Comparison of ENCODE assay signal across 10 cellular contexts in the genomic region with DNA sequence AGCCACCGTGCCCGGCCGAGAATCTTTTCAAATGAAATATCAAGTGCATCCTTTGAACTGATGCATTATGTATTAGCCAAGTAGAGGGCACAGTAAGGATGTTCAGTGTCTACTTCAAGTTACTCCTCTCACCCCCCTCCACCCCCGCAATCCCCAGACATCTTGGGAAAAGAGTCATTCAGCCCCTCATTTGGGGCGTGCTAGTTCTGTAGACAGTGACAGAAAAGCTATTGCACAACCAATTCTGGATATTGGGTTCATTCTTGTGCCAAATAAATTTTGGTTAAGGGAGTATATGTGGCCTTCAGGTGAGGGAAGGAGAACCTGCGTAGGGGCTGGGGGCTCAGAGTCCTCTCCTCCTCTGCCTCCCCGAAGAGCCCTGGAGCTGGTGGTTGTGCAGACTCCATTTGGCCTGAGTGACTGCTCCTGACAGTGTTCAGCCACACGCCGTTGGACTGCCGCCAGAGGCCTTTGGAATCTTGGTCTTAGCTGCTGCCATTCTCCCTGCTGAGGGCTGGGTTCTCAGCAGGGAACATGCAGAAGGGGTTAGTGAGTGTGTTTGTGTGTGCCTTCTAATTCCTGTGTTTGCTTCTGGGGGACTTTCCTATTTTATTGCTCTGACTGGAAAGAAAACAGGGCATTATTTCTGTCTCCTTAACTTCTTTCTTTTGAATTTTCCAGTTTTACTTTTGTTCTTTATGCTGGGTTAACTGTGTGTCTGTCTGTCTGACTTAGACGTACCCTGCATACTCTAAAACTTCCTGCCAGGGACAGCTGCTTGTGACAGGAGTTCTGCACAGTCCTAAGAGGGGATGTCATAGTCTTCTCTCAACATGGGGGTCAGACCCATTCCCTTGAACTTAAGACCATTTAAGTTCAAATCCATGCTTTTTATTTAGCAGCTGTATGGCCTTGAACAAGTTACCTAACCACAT. TPM values are rescaled to one million over a fixed set of nuclear protein-coding genes. Genes with fewer than 3 reads are reported as not detected.
DNase-seq lines count a peak whose midpoint lies in the region; ATAC-seq and TF ChIP-seq lines count a peak whose summit lies in the region.
"Had no signal": no experiment of that assay in that cellular context is flagged by ENCODE, and none has a peak within 500 bp of the region (broad histone marks: within the 10 kb centered on the region; RNA-seq: fewer than 3 reads in every experiment).

No MANE protein-coding gene starts in this region.

- H3K27me3 ChIP-seq in HCT116 (ENCODE audit: insufficient read depth, low read length) (peaks cover 5% of the 10 kb centered on the region; the same call in 1 of the 2 replicates), adipocyte (replicated peaks; ENCODE audit: control insufficient read depth, insufficient read depth, low read length) (no peaks in the 10 kb centered on the region), hepatocyte (no peaks in the 10 kb centered on the region), skeletal muscle tissue (ENCODE audit: control insufficient read depth in 3 of 3, insufficient read depth in 3 of 3, low read length in 3 of 3) (no peaks in the 10 kb centered on the region)

- H3K9me2 ChIP-seq in HCT116 (ENCODE audit: insufficient read depth) (no peaks in the 10 kb centered on the region), hepatocyte (replicated peaks; ENCODE audit: insufficient read depth) (no peaks in the 10 kb centered on the region)

- ATAC-seq in HCT116 (peak; percentile 44; the same call in 1 of the 2 replicates), T-cell (replicated peaks in 1 of 4) (no peak), T-helper 17 cell (no peak)

- H3K27ac ChIP-seq in HCT116 (ENCODE audit: low read depth, low read length) (no peak overlapping the region), hepatocyte (peak overlapping the region; percentile 81), skeletal muscle tissue (ENCODE audit: low read depth, low read length) (peak overlapping the region; percentile 46)

- H3K4me3 ChIP-seq in HCT116 (replicated peaks in 1 of 2; ENCODE audit: low read depth in 1 of 2, low read length in 2 of 2): no peak overlapping the region
- no peak overlapping the region for H3K4me3 ChIP-seq in adipocyte (ENCODE audit: low read length)
- no peak overlapping the region for H3K4me3 ChIP-seq in hepatocyte
- peak overlapping the region in 1 of 3 donors; percentile 52 for H3K4me3 ChIP-seq in skeletal muscle tissue (ENCODE audit: low read length in 3 of 3)

- no peaks in the 10 kb centered on the region for H3K9me3 Mint-ChIP-seq in T-cell
- H3K9me3 Mint-ChIP-seq: memory B cell had no signal

- H3K36me3 Mint-ChIP-seq in T-cell (no peaks in the 10 kb centered on the region), T-helper 17 cell (ENCODE audit: low read depth) (no peaks in the 10 kb centered on the region)
- H3K36me3 Mint-ChIP-seq: memory B cell had no signal

- 47% methylated on average over 11 of the region's 11 CpGs for WGBS in hepatocyte (ENCODE audit: low lambda C conversion rate, missing lambda C conversion rate)

- H3K36me3 ChIP-seq in HCT116 (ENCODE audit: control insufficient read depth in 1 of 2, insufficient read depth in 2 of 2, low read length in 2 of 2) (no peaks in the 10 kb centered on the region), adipocyte (ENCODE audit: control insufficient read depth, insufficient read depth, low read length, severe bottlenecking) (no peaks in the 10 kb centered on the region), hepatocyte (replicated peaks; ENCODE audit: insufficient read depth, low read depth) (no peaks in the 10 kb centered on the region), skeletal muscle tissue (ENCODE audit: control insufficient read depth in 3 of 3, insufficient read depth in 3 of 3, low read length in 3 of 3) (no peaks in the 10 kb centered on the region)

- TF ChIP-seq CTCF in HCT116 (IDR thresholded peaks at IDR 0.05 in 2 of 3, conservative IDR thresholded peaks at IDR 0.05 in 1 of 3; ENCODE audit: borderline replicate concordance in 1 of 3, insufficient read depth in 1 of 3, low read depth in 2 of 3, low read length in 2 of 3) (no peak), hepatocyte (IDR thresholded peaks at IDR 0.05; ENCODE audit: poor library complexity) (no peak)

- H3K79me2 ChIP-seq in HCT116 (ENCODE audit: insufficient read depth, low read length) (no peaks in the 10 kb centered on the region), hepatocyte (peaks cover 87% of the 10 kb centered on the region)

- H3K27me3 Mint-ChIP-seq in T-cell (peaks cover 0 to 3% of the 10 kb centered on the region in 2 donors), T-helper 17 cell (peaks cover 11% of the 10 kb centered on the region)
- H3K27me3 Mint-ChIP-seq: memory B cell had no signal

- POLR2A ChIA-PET in HCT116 (lab: Charles Lee) (no interaction called here), T-cell (lab: Charles Lee) (interaction anchor here in 1 of 2 donors (0.6 kb wide), 1 partner anchor 12 kb away, joined by 3 read pairs; no protein-coding TSS in a partner anchor)

- H3K4me2 ChIP-seq in HCT116 (ENCODE audit: low read length): no peak overlapping the region
- H3K4me2 ChIP-seq in hepatocyte: peak overlapping the region; percentile 61

- H3K9ac ChIP-seq in HCT116 (ENCODE audit: low read length) (no peak overlapping the region), adipocyte (ENCODE audit: low read length) (no peak overlapping the region), skeletal muscle tissue (ENCODE audit: low read depth in 1 of 3, low read length in 3 of 3) (peak overlapping the region; percentile 14 to 63 (median 33))

- H2AFZ ChIP-seq in HCT116 (ENCODE audit: low read depth, low read length, poor library complexity, severe bottlenecking): no peak overlapping the region
- no peak overlapping the region for H2AFZ ChIP-seq in hepatocyte

- CTCF ChIA-PET in HCT116 (lab: Charles Lee): interaction anchor here (1.3 kb wide), 1 partner anchor 8 kb away, joined by 4 read pairs; no protein-coding TSS in a partner anchor
- CTCF ChIA-PET in T-cell (lab: Charles Lee): no interaction called here

- H3K4me3 Mint-ChIP-seq in T-cell: no peak overlapping the region
- no peak overlapping the region for H3K4me3 Mint-ChIP-seq in T-helper 17 cell
- H3K4me3 Mint-ChIP-seq: memory B cell had no signal

- intact Hi-C loops in HCT116 (cut with micrococcal nuclease): no loop called here

- TF ChIP-seq RAD21 in HCT116 (IDR thresholded peaks at IDR 0.05; ENCODE audit: low read depth): no peak

- no TSS peak for BruUV-seq in HCT116 (replicated peaks; lab: Mats Ljungman, UMichigan)

- no peaks in the 10 kb centered on the region for H3K4me1 ChIP-seq in HCT116 (ENCODE audit: control insufficient read depth in 1 of 2, insufficient read depth in 2 of 2, low read length in 2 of 2)
- peaks cover 13% of the 10 kb centered on the region for H3K4me1 ChIP-seq in adipocyte (ENCODE audit: control insufficient read depth, insufficient read depth, low read length)
- H3K4me1 ChIP-seq in hepatocyte (ENCODE audit: insufficient read depth): peaks cover 27% of the 10 kb centered on the region
- peaks cover 12 to 13% (median 13%) of the 10 kb centered on the region in 3 donors for H3K4me1 ChIP-seq in skeletal muscle tissue (ENCODE audit: control insufficient read depth in 3 of 3, insufficient read depth in 3 of 3, low read length in 3 of 3)

- no peaks in the 10 kb centered on the region for H3K4me1 Mint-ChIP-seq in T-cell
- H3K4me1 Mint-ChIP-seq in T-helper 17 cell: no peaks in the 10 kb centered on the region
- H3K4me1 Mint-ChIP-seq: memory B cell had no signal

- H4K20me1 ChIP-seq in HCT116 (ENCODE audit: insufficient read depth): no peaks in the 10 kb centered on the region
- no peaks in the 10 kb centered on the region for H4K20me1 ChIP-seq in hepatocyte (ENCODE audit: insufficient read depth, poor library complexity, severe bottlenecking)

- TF ChIP-seq POLR2A in HCT116 (IDR thresholded peaks at IDR 0.05; ENCODE audit: borderline replicate concordance, extremely low read depth, insufficient read depth, insufficient read length): no peak

- no peaks in the 10 kb centered on the region for H3K9me3 ChIP-seq in HCT116 (ENCODE audit: control insufficient read depth in 1 of 2, insufficient read depth in 1 of 2, low read depth in 1 of 2, low read length in 2 of 2)
- H3K9me3 ChIP-seq in adipocyte (ENCODE audit: control insufficient read depth, low read length): no peaks in the 10 kb centered on the region
- H3K9me3 ChIP-seq in hepatocyte (ENCODE audit: low read depth): no peaks in the 10 kb centered on the region
- no peaks in the 10 kb centered on the region for H3K9me3 ChIP-seq in skeletal muscle tissue (ENCODE audit: control insufficient read depth in 3 of 3, low read length in 3 of 3)
- no peaks in the 10 kb centered on the region for H3K9me3 ChIP-seq in T-helper 17 cell (ENCODE audit: control insufficient read depth, low read length, poor library complexity, severe bottlenecking)

- no peak overlapping the region for H3K27ac Mint-ChIP-seq in T-cell
- no peak overlapping the region for H3K27ac Mint-ChIP-seq in T-helper 17 cell
- H3K27ac Mint-ChIP-seq: memory B cell had no signal

- DNase-seq in HCT116 (ENCODE audit: low read depth, low spot score) (no peak), adipocyte (ENCODE audit: low read depth) (peak; percentile 89), hepatocyte (ENCODE audit: low spot score) (peak; percentile 81), KG1 (lab: John Stamatoyannopoulos, UW) (no peak), NCI-H1048 (lab: John Stamatoyannopoulos, UW) (no peak), T-cell (no peak), T-helper 17 cell (no peak)

- RAD21 ChIA-PET in HCT116 (lab: Charles Lee; ENCODE audit: low non-redundant PET in 1 of 2, low total read pairs in 2 of 2, uncharacterized antibody in 2 of 2, unreplicated experiment in 2 of 2): no interaction called here

TF ChIP-seq in HCT116, 20 proteins besides CTCF, POLR2A, EP300 and RAD21 (continues in another document):
- TF ChIP-seq ATF3 (IDR thresholded peaks at IDR 0.05) (no peak), FOSL1 (IDR thresholded peaks at IDR 0.05; ENCODE audit: low read depth) (no peak), SRF (IDR thresholded peaks at IDR 0.05; ENCODE audit: low read depth) (no peak), ELF1 (IDR thresholded peaks at IDR 0.05; ENCODE audit: borderline replicate concordance, low read depth) (no peak), SP1 (IDR thresholded peaks at IDR 0.05; ENCODE audit: low read depth) (no peak), CEBPB (IDR thresholded peaks at IDR 0.05; ENCODE audit: low read depth) (no peak), JUND (IDR thresholded peaks at IDR 0.05) (no peak), YY1 (IDR thresholded peaks at IDR 0.05; ENCODE audit: extremely low read depth, insufficient replicate concordance, low read depth, low read length) (no peak), CBX3 (IDR thresholded peaks at IDR 0.05; ENCODE audit: low read depth) (no peak)

RNA-seq across cellular contexts. Expression of gene RARB, which starts 21.0 kb away (rescaled TPM):
- total RNA-seq in HCT116 (2021; ENCODE audit: unreplicated experiment) (not detected), hepatocyte (30.7 and 33.0 TPM in 2 replicates), skeletal muscle tissue (20.9 TPM), T-cell (not detected), T-helper 17 cell (not detected)
- polyA plus RNA-seq in HCT116 (2012): not detected in 2 replicates
- 20.2 and 22.2 TPM in 2 replicates for polyA plus RNA-seq in hepatocyte
- total RNA-seq: T-helper 1 cell treated with Interleukin-12 subunit alpha and Interleukin-12 subunit beta and Interleukin-4 antibody, amounts not matched to agents 30 ng/mL and 1 ng/mL, for 36 hours had no signal

Comparison
In these comparisons a context has a peak if more than half of its experiments do, and no peak if none do; other contexts are left out.
1. DNase-seq: peak in adipocyte (single experiment) and hepatocyte (single experiment); none in HCT116 (single experiment), KG1 (single experiment), NCI-H1048 (single experiment), T-cell (0 of 34) and T-helper 17 cell (0 of 3).
2. H3K9ac ChIP-seq: peak in skeletal muscle tissue (3 of 3); none in HCT116 (single experiment) and adipocyte (single experiment).
3. RNA of gene RARB, which starts 21.0 kb away (total RNA-seq): 30.7 to 33.0 TPM in hepatocyte and 20.9 TPM in skeletal muscle tissue (single experiment); not detected in HCT116 (single experiment), not detected in T-cell and not detected in T-helper 17 cell; every median in the first group is over 10 times any median in the second.